1 cellular context compared by ENCODE assay signal in genomic region chr11:278001-278951, GRCh38.
TF ChIP-seq lines count a peak whose summit lies in the region.

Gene NLRP6, plus strand, starts transcription at chr11:278407. Its CDS starts 163 bp downstream, at chr11:278570.

TF ChIP-seq in GM23338, 12 proteins besides CTCF, POLR2A, EP300 and RAD21 (continued from another document):
- TF ChIP-seq ZNF462 (CRISPR knock-in tag; IDR thresholded peaks at IDR 0.05) = no peak
